8 cellular contexts compared by ENCODE assay signal in the genomic region with DNA sequence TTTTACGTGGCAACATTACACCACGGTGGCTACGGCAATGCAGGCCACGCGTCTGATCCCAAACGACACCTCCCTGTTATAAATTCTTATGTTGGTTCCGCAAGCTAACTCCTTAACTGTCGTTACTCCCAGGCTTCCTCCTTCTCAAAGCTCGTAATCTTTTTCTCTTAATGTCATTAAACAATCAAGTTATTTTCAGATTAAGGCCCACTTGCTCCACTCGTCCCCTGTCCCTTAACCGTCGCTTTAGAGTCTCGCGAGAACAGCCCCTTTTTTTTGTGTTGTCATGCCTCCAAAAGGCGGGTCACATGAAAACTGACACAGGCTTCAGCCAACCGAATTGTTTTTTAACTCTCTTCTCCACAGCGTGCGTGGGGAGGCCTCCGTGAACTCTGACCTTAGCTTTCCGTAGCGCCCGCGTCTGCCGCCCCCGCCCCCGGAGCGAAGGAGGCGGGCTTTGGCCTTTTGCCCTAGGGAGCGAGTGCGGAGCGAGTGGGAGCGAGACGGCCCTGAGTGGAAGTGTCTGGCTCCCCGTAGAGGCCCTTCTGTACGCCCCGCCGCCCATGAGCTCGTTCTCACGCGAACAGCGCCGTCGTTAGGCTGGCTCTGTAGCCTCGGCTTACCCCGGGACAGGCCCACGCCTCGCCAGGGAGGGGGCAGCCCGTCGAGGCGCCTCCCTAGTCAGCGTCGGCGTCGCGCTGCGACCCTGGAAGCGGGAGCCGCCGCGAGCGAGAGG. TPM values are rescaled to one million over a fixed set of nuclear protein-coding genes. Genes with fewer than 3 reads are reported as not detected.
DNase-seq lines count a peak whose midpoint lies in the region; TF ChIP-seq lines count a peak whose summit lies in the region.

A gene (plus strand): TSS at position 463 of the 736 bp plus-strand sequence. CDS start 360 bp downstream, outside the sequence.

- H3K9me3 ChIP-seq in ES-I3 (ENCODE audit: control insufficient read depth, insufficient read depth, low read length) (no peaks in the 10 kb centered on the region), MM.1S (replicated peaks; ENCODE audit: insufficient read depth, low read length) (no peaks in the 10 kb centered on the region), neural cell (ENCODE audit: low read length) (no peaks in the 10 kb centered on the region), stomach (no peaks in the 10 kb centered on the region)

- H3K9ac ChIP-seq in ES-I3 (ENCODE audit: low read depth, low read length) (peak within 1 kb of the TSS; percentile 73), MM.1S (ENCODE audit: low read length) (peak within 1 kb of the TSS; percentile 94), neural cell (ENCODE audit: low read length) (peak within 1 kb of the TSS; percentile 97)

- H3K27me3 ChIP-seq in MM.1S (replicated peaks; ENCODE audit: insufficient read depth, low read length) (no peaks in the 10 kb centered on the region), neural cell (ENCODE audit: insufficient read depth, low read depth, low read length) (no peaks in the 10 kb centered on the region), stomach (no peaks in the 10 kb centered on the region)

- peaks cover 34% of the 10 kb centered on the region for H4K20me1 ChIP-seq in MM.1S (ENCODE audit: insufficient read depth, low read length)
- peaks cover 8% of the 10 kb centered on the region for H4K20me1 ChIP-seq in neural cell (ENCODE audit: insufficient read depth)

- H3K79me2 ChIP-seq in MM.1S (ENCODE audit: low read length) (peaks cover 45% of the 10 kb centered on the region), neural cell (replicated peaks; ENCODE audit: insufficient read depth, low read length) (peaks cover 38% of the 10 kb centered on the region)

- peak within 1 kb of the TSS; percentile 88 for H3K27ac ChIP-seq in MM.1S (ENCODE audit: low read length)
- peak within 1 kb of the TSS; percentile 96 for H3K27ac ChIP-seq in neural cell (ENCODE audit: low read length)
- peak within 1 kb of the TSS; percentile 97 to 99 (median 99) for H3K27ac ChIP-seq in stomach

- peaks cover 3% of the 10 kb centered on the region; the same call in 1 of the 2 replicates for H3K4me1 ChIP-seq in ES-I3 (ENCODE audit: insufficient read depth, low read length)
- H3K4me1 ChIP-seq in MM.1S (ENCODE audit: low read length), result peaks cover 29% of the 10 kb centered on the region
- H3K4me1 ChIP-seq in stomach, result peaks cover 14 to 49% (median 31%) of the 10 kb centered on the region in 4 donors

- TF ChIP-seq POLR2A in stomach (IDR thresholded peaks at IDR 0.05), result peak in 2 of 4 donors; percentile 28 to 30

- no peaks in the 10 kb centered on the region for H3K36me3 ChIP-seq in ES-I3 (ENCODE audit: insufficient read depth, low read length)
- no peaks in the 10 kb centered on the region for H3K36me3 ChIP-seq in MM.1S (replicated peaks; ENCODE audit: insufficient read depth, low read length)
- H3K36me3 ChIP-seq in neural cell (ENCODE audit: insufficient read depth, low read length), result no peaks in the 10 kb centered on the region
- H3K36me3 ChIP-seq in stomach, result no peaks in the 10 kb centered on the region

- H3K9me2 ChIP-seq in MM.1S (replicated peaks; ENCODE audit: insufficient read depth, low read length) (no peaks in the 10 kb centered on the region), neural cell (ENCODE audit: insufficient read depth, low read length) (no peaks in the 10 kb centered on the region)

- peaks cover 23% of the 10 kb centered on the region for H3F3A ChIP-seq in MM.1S (ENCODE audit: insufficient read depth, low read length)
- H3F3A ChIP-seq in neural cell (ENCODE audit: insufficient read depth, low read length, poor library complexity, severe bottlenecking), result peaks cover 12% of the 10 kb centered on the region

- intact Hi-C loops in stomach (cut with DNase I; ENCODE audit: low total_unique reads), result no loop called here

- H2AFZ ChIP-seq in MM.1S (ENCODE audit: low read length) (peak within 1 kb of the TSS; percentile 87), neural cell (ENCODE audit: low read depth, low read length) (peak within 1 kb of the TSS; percentile 90)

- TF ChIP-seq CTCF in MM.1S (IDR thresholded peaks at IDR 0.05; ENCODE audit: low read length), result no peak; the same call in 1 of the 2 replicates
- peak; percentile 65 for TF ChIP-seq CTCF in neural cell (IDR thresholded peaks at IDR 0.05; ENCODE audit: poor library complexity, severe bottlenecking)
- peak in 1 of 7 experiments; percentile 12 for TF ChIP-seq CTCF in stomach (IDR thresholded peaks at IDR 0.05)

- TF ChIP-seq RAD21 in neural cell (conservative IDR thresholded peaks at IDR 0.05), result peak; percentile 65

- peak; percentile 77 for TF ChIP-seq EP300 in neural cell (conservative IDR thresholded peaks at IDR 0.05; ENCODE audit: poor library complexity, severe bottlenecking)
- TF ChIP-seq EP300 in stomach (IDR thresholded peaks at IDR 0.05), result peak; percentile 58

- WGBS in stomach, 5 donors, result 0% methylated on average over 45 to 61 of the region's 61 CpGs

- DNase-seq in HCEC 1CT (peak; percentile 97), MM.1S (peak; percentile 99), SIG-M5 (lab: John Stamatoyannopoulos, UW) (peak; percentile 80), activated gamma-delta T cell treated with Interleukin-2 at 50 U/mL for 16 hours (peak; percentile 94), fibroblast of the conjunctiva (ENCODE audit: low read depth) (peak; percentile 97), stomach (peak; percentile 97)

- H3K4me2 ChIP-seq in MM.1S (ENCODE audit: low read depth, low read length) (peak within 1 kb of the TSS; percentile 64), neural cell (ENCODE audit: low read length) (peak within 1 kb of the TSS; percentile 66)

- H3K4me3 ChIP-seq in MM.1S (ENCODE audit: low read length), result peak within 1 kb of the TSS; percentile 90
- H3K4me3 ChIP-seq in neural cell (ENCODE audit: low read length), result peak within 1 kb of the TSS; percentile 85
- H3K4me3 ChIP-seq in stomach, result peak within 1 kb of the TSS; percentile 85 to 94 (median 87)

TF ChIP-seq in neural cell, 6 proteins besides CTCF, POLR2A, EP300 and RAD21:
- peak; percentile 81 for TF ChIP-seq TAF1 (IDR thresholded peaks at IDR 0.05; ENCODE audit: low read depth)
- TF ChIP-seq, protein P1, sequence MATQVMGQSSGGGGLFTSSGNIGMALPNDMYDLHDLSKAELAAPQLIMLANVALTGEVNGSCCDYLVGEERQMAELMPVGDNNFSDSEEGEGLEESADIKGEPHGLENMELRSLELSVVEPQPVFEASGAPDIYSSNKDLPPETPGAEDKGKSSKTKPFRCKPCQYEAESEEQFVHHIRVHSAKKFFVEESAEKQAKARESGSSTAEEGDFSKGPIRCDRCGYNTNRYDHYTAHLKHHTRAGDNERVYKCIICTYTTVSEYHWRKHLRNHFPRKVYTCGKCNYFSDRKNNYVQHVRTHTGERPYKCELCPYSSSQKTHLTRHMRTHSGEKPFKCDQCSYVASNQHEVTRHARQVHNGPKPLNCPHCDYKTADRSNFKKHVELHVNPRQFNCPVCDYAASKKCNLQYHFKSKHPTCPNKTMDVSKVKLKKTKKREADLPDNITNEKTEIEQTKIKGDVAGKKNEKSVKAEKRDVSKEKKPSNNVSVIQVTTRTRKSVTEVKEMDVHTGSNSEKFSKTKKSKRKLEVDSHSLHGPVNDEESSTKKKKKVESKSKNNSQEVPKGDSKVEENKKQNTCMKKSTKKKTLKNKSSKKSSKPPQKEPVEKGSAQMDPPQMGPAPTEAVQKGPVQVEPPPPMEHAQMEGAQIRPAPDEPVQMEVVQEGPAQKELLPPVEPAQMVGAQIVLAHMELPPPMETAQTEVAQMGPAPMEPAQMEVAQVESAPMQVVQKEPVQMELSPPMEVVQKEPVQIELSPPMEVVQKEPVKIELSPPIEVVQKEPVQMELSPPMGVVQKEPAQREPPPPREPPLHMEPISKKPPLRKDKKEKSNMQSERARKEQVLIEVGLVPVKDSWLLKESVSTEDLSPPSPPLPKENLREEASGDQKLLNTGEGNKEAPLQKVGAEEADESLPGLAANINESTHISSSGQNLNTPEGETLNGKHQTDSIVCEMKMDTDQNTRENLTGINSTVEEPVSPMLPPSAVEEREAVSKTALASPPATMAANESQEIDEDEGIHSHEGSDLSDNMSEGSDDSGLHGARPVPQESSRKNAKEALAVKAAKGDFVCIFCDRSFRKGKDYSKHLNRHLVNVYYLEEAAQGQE (IDR thresholded peaks at IDR 0.05; ENCODE audit: borderline replicate concordance), result peak; percentile 35
- peak; percentile 89 for TF ChIP-seq MXI1 (conservative IDR thresholded peaks at IDR 0.05; ENCODE audit: poor library complexity, severe bottlenecking)
- TF ChIP-seq SMC3 (conservative IDR thresholded peaks at IDR 0.05; ENCODE audit: poor library complexity), result peak; percentile 61
- peak; percentile 88 for TF ChIP-seq POLR2AphosphoS5 (IDR thresholded peaks at IDR 0.05)
- no peak for TF ChIP-seq EZH2 (IDR thresholded peaks at IDR 0.05; ENCODE audit: borderline replicate concordance, insufficient read depth, low read length, poor library complexity, severe bottlenecking)

RNA-seq across cellular contexts. Expression of the gene that starts here (rescaled TPM):
- polyA plus RNA-seq in neural cell, result 132 and 137 TPM in 2 replicates
- 322 and 349 TPM in 2 replicates for polyA minus RNA-seq in neural cell
- 100 to 1,000 TPM in 2 of 5 donors, 10 to 100 TPM in 3; 29.2 to 175 (median 46.0) TPM for total RNA-seq in stomach
- polyA plus RNA-seq in stomach, result 10 to 100 TPM; 11.6 to 16.6 (median 16.1) TPM

Comparison
In these comparisons a context has a peak if more than half of its experiments do, and no peak if none do; other contexts are left out.
1. Peak in every context shown above with its lines: DNase-seq, H3K4me3 ChIP-seq and H3K27ac ChIP-seq.